ENCODE assay signal across 11 cellular contexts in genomic region chr2:20231632-20232031, GRCh38. TPM values are rescaled to one million over a fixed set of nuclear protein-coding genes. Genes with fewer than 3 reads are reported as not detected.
DNase-seq lines count a peak whose midpoint lies in the region; ATAC-seq, FAIRE-seq and TF ChIP-seq lines count a peak whose summit lies in the region.
"Had no signal": no experiment of that assay in that cellular context is flagged by ENCODE, and none has a peak within 500 bp of the region (broad histone marks: within the 10 kb centered on the region; RNA-seq: fewer than 3 reads in every experiment).

No MANE protein-coding gene starts in this region.

- POLR2A ChIA-PET in endothelial cell of umbilical vein (lab: Charles Lee), result no interaction called here

- peak; percentile 4 for FAIRE-seq in endothelial cell of umbilical vein (lab: Jason Lieb, UNC)
- FAIRE-seq in small intestine (lab: Jason Lieb, UNC), result no peak
- FAIRE-seq: A204.1 had no signal

- ATAC-seq in HG02973 (IDR thresholded peaks at IDR 0.05; ENCODE audit: unreplicated experiment), result no peak
- no peak for ATAC-seq in HG03095 (IDR thresholded peaks at IDR 0.05; ENCODE audit: unreplicated experiment)
- no peak for ATAC-seq in GM21360 (IDR thresholded peaks at IDR 0.05; ENCODE audit: unreplicated experiment)

- no peak overlapping the region for H3K9ac ChIP-seq in endothelial cell of umbilical vein (replicated peaks; ENCODE audit: extremely low read depth, insufficient read depth, low read length)

- no peak overlapping the region for H3K27ac ChIP-seq in endothelial cell of umbilical vein (ENCODE audit: insufficient read depth, low read depth, low read length)
- peak overlapping the region; percentile 84 to 87 for H3K27ac ChIP-seq in small intestine (ENCODE audit: low read depth in 1 of 2, low read length in 1 of 2)
- H3K27ac ChIP-seq: sigmoid colon, tibial artery had no signal

- 7 to 53% (median 28%) methylated on average over 5 of the region's 5 CpGs for WGBS in small intestine, 3 donors

- H3K4me2 ChIP-seq in endothelial cell of umbilical vein (ENCODE audit: insufficient read depth, low read length), result no peak overlapping the region

- no peaks in the 10 kb centered on the region for H4K20me1 ChIP-seq in endothelial cell of umbilical vein (replicated peaks; ENCODE audit: control insufficient read depth, extremely low read depth, insufficient read depth, low read length)

- H3K27me3 ChIP-seq in endothelial cell of umbilical vein (ENCODE audit: control insufficient read depth in 2 of 2, insufficient read depth in 2 of 2, low read length in 2 of 2), result peaks cover 0 to 2% of the 10 kb centered on the region in 2 experiments
- no peaks in the 10 kb centered on the region for H3K27me3 ChIP-seq in small intestine (ENCODE audit: control insufficient read depth in 2 of 2, insufficient read depth in 2 of 2, low read length in 2 of 2)
- H3K27me3 ChIP-seq: sigmoid colon had no signal

- DNase-seq in DMS79 treated with DMSO at 0.1 percent for 48 hours (lab: John Stamatoyannopoulos, UW), result peak; percentile 19
- DNase-seq in DMS79 (lab: John Stamatoyannopoulos, UW), result no peak
- DNase-seq in NCI-H748 treated with DMSO at 0.1 percent for 48 hours (lab: John Stamatoyannopoulos, UW), result peak; percentile 63
- DNase-seq in endothelial cell of umbilical vein (ENCODE audit: low read depth, low spot score), result peak; percentile 22
- DNase-seq in small intestine, result peak; percentile 97
- DNase-seq: sigmoid colon had no signal

- no peaks in the 10 kb centered on the region for H3K36me3 ChIP-seq in endothelial cell of umbilical vein (ENCODE audit: control insufficient read depth in 2 of 2, extremely low read depth in 1 of 2, insufficient read depth in 2 of 2, low read length in 2 of 2)
- H3K36me3 ChIP-seq in small intestine (ENCODE audit: control insufficient read depth in 2 of 2, insufficient read depth in 2 of 2, low read length in 2 of 2), result no peaks in the 10 kb centered on the region
- H3K36me3 ChIP-seq: sigmoid colon, tibial artery had no signal

- peaks cover 4% of the 10 kb centered on the region for H3K4me1 ChIP-seq in endothelial cell of umbilical vein (ENCODE audit: control insufficient read depth, extremely low read depth, insufficient read depth, low read length)
- H3K4me1 ChIP-seq in small intestine (ENCODE audit: control insufficient read depth in 2 of 2, insufficient read depth in 1 of 2, low read depth in 1 of 2, low read length in 1 of 2), result no peaks in the 10 kb centered on the region
- H3K4me1 ChIP-seq: sigmoid colon, tibial artery had no signal

- H3K79me2 ChIP-seq in endothelial cell of umbilical vein (ENCODE audit: control insufficient read depth, insufficient read depth, low read length), result no peaks in the 10 kb centered on the region

- dilution Hi-C loops in endothelial cell of umbilical vein (cut with MboI; ENCODE audit: extremely low pct_ligation_motif_present, low sequenced_read_pairs), result no loop called here

- TF ChIP-seq POLR2A in endothelial cell of umbilical vein (IDR thresholded peaks at IDR 0.05; ENCODE audit: low read depth, low read length), result no peak

- intact Hi-C loops in endothelial cell of umbilical vein (cut with micrococcal nuclease), result no loop called here

- no peak overlapping the region for H2AFZ ChIP-seq in endothelial cell of umbilical vein (ENCODE audit: low read depth, low read length)

- no peak for TF ChIP-seq CTCF in endothelial cell of umbilical vein (IDR thresholded peaks at IDR 0.05; ENCODE audit: extremely low read depth in 1 of 2, insufficient read depth in 1 of 2, low read depth in 1 of 2, low read length in 2 of 2)

- no peak overlapping the region for H3K4me3 ChIP-seq in endothelial cell of umbilical vein (replicated peaks in 1 of 3; ENCODE audit: insufficient read depth in 1 of 3, low read depth in 1 of 3, low read length in 3 of 3)
- H3K4me3 ChIP-seq in small intestine (ENCODE audit: low read depth in 1 of 2, low read length in 2 of 2), result no peak overlapping the region
- H3K4me3 ChIP-seq: sigmoid colon, tibial artery had no signal

- CTCF ChIA-PET in endothelial cell of umbilical vein (lab: Charles Lee), result interaction anchor here (0.7 to 1.6 kb wide), 7 partner anchors 9 to 216 kb away, joined by 3 to 6 read pairs (median 3); no protein-coding TSS in a partner anchor

- no TSS peak for BruUV-seq in endothelial cell of umbilical vein (replicated peaks; lab: Mats Ljungman, UMichigan)

- H3K9me1 ChIP-seq in endothelial cell of umbilical vein (replicated peaks; ENCODE audit: control insufficient read depth, extremely low read depth, insufficient read depth, low read length), result no peaks in the 10 kb centered on the region

- H3K9me3 ChIP-seq in endothelial cell of umbilical vein (replicated peaks; ENCODE audit: control insufficient read depth, insufficient read depth, low read length) (no peaks in the 10 kb centered on the region), small intestine (ENCODE audit: control insufficient read depth, low read depth) (no peaks in the 10 kb centered on the region)
- H3K9me3 ChIP-seq: sigmoid colon, tibial artery had no signal

TF ChIP-seq in endothelial cell of umbilical vein, 7 proteins besides CTCF, POLR2A, EP300 and RAD21:
- TF ChIP-seq MYC (IDR thresholded peaks at IDR 0.05; ENCODE audit: low read depth, low read length) (no peak), GATA2 (IDR thresholded peaks at IDR 0.05; ENCODE audit: insufficient read depth, insufficient read length, low read depth, low read length) (no peak), FOS (IDR thresholded peaks at IDR 0.05; ENCODE audit: borderline replicate concordance, insufficient read depth, low read length) (peak; percentile 61), POLR2AphosphoS5 (IDR thresholded peaks at IDR 0.05; ENCODE audit: insufficient read depth, low read depth, low read length) (peak; percentile 40), EZH2 (IDR thresholded peaks at IDR 0.05; ENCODE audit: borderline replicate concordance, low read depth, low read length, severe bottlenecking) (no peak), JUN (IDR thresholded peaks at IDR 0.05; ENCODE audit: borderline replicate concordance, insufficient read depth, insufficient read length, low read depth) (no peak), MAX (IDR thresholded peaks at IDR 0.05; ENCODE audit: insufficient read depth, insufficient read length) (no peak)

RNA-seq across cellular contexts. Expression of gene SDC1, which starts 6.7 kb away (rescaled TPM):
- 3.5 and 4.0 TPM in 2 replicates for total RNA-seq in endothelial cell of umbilical vein
- polyA plus RNA-seq in endothelial cell of umbilical vein (3.2 and 5.6 TPM in 2 replicates), small intestine (10 to 100 TPM; 36.9 to 89.9 (median 38.9) TPM)
- polyA plus RNA-seq in endothelial cell of umbilical vein (2011; cell fraction: cytosol; rRNA removed), result 2.7 and 3.1 TPM in 2 replicates
- 1.4 and 2.0 TPM in 2 replicates for polyA plus RNA-seq in endothelial cell of umbilical vein (2011; cell fraction: nucleus; rRNA removed)
- 10.6 and 11.3 TPM in 2 replicates for polyA plus RNA-seq in endothelial cell of umbilical vein (2012)
- 1.1 and 2.3 TPM in 2 replicates for polyA minus RNA-seq in endothelial cell of umbilical vein
- polyA minus RNA-seq in endothelial cell of umbilical vein (2011; cell fraction: cytosol; rRNA and poly(A)+ RNA removed), result 15.5 TPM
- 1.3 TPM in 2 replicates for polyA minus RNA-seq in endothelial cell of umbilical vein (2011; cell fraction: nucleus; rRNA and poly(A)+ RNA removed)
